10 cellular contexts compared by ENCODE assay signal in genomic region chr5:138461343-138462125, GRCh38. TPM values are rescaled to one million over a fixed set of nuclear protein-coding genes. Genes with fewer than 3 reads are reported as not detected.
DNase-seq lines count a peak whose midpoint lies in the region; ATAC-seq and TF ChIP-seq lines count a peak whose summit lies in the region.
"Had no signal": no experiment of that assay in that cellular context is flagged by ENCODE, and none has a peak within 500 bp of the region (broad histone marks: within the 10 kb centered on the region; RNA-seq: fewer than 3 reads in every experiment).

No MANE protein-coding gene starts in this region.

- no peak overlapping the region for H3K4me3 ChIP-seq in fibroblast of villous mesenchyme (ENCODE audit: low read depth, low read length)

- no peak for TF ChIP-seq CTCF in WTC11 (IDR thresholded peaks at IDR 0.05)
- TF ChIP-seq CTCF in fibroblast of villous mesenchyme (IDR thresholded peaks at IDR 0.05; ENCODE audit: insufficient read depth, low read depth, low read length): no peak

- peaks cover 49% of the 10 kb centered on the region for H3K4me1 Mint-ChIP-seq in activated CD4-positive, alpha-beta T cell treated with anti-CD3 and anti-CD28 coated beads for 36 hours
- H3K4me1 Mint-ChIP-seq in WTC11: peaks cover 10% of the 10 kb centered on the region
- H3K4me1 Mint-ChIP-seq in stimulated activated effector memory CD8-positive, alpha-beta T cell treated with anti-CD3 and anti-CD28 coated beads, Interleukin-12 subunit alpha, Interleukin-12 subunit beta, amount 100 ng/mL, for 72 hours: peaks cover 49% of the 10 kb centered on the region

- H3K36me3 Mint-ChIP-seq in activated CD4-positive, alpha-beta T cell treated with anti-CD3 and anti-CD28 coated beads for 36 hours (ENCODE audit: low read depth): peaks cover 7% of the 10 kb centered on the region
- peaks cover 2% of the 10 kb centered on the region for H3K36me3 Mint-ChIP-seq in WTC11
- peaks cover 36% of the 10 kb centered on the region for H3K36me3 Mint-ChIP-seq in stimulated activated effector memory CD8-positive, alpha-beta T cell treated with anti-CD3 and anti-CD28 coated beads, Interleukin-12 subunit alpha, Interleukin-12 subunit beta, amount 100 ng/mL, for 72 hours

- no peak overlapping the region for H3K4me3 Mint-ChIP-seq in activated CD4-positive, alpha-beta T cell treated with anti-CD3 and anti-CD28 coated beads for 36 hours
- H3K4me3 Mint-ChIP-seq in WTC11: no peak overlapping the region
- no peak overlapping the region for H3K4me3 Mint-ChIP-seq in stimulated activated effector memory CD8-positive, alpha-beta T cell treated with anti-CD3 and anti-CD28 coated beads, Interleukin-12 subunit alpha, Interleukin-12 subunit beta, amount 100 ng/mL, for 72 hours

- POLR2A ChIA-PET in activated CD4-positive, alpha-beta T cell treated with anti-CD3 and anti-CD28 coated beads for 36 hours (lab: Charles Lee): interaction anchor here (0.6 kb wide), 1 partner anchor 86 kb away, joined by 3 read pairs; no protein-coding TSS in a partner anchor
- POLR2A ChIA-PET in WTC11 (lab: Charles Lee): interaction anchor here (1.0 kb wide), 1 partner anchor 11 kb away, joined by 7 read pairs; no protein-coding TSS in a partner anchor

- no peak for DNase-seq in activated CD4-positive, alpha-beta T cell treated with anti-CD3 and anti-CD28 coated beads for 36 hours
- DNase-seq in activated CD4-positive, alpha-beta T cell treated with anti-CD3 and anti-CD28 coated beads, Interleukin-2, amount 50 U/mL, for 48 hours: no peak
- no peak for DNase-seq in WTC11 (ENCODE audit: low spot score)
- DNase-seq in fibroblast of villous mesenchyme (ENCODE audit: low read depth): peak; percentile 71
- no peak for DNase-seq in stimulated activated effector memory CD8-positive, alpha-beta T cell treated with anti-CD3 and anti-CD28 coated beads, Interleukin-12 subunit alpha, Interleukin-12 subunit beta, amount 100 ng/mL, for 72 hours (ENCODE audit: low spot score in 2 of 2)
- no peak for DNase-seq in SKM-1 (lab: John Stamatoyannopoulos, UW; ENCODE audit: unreplicated experiment)
- DNase-seq: SHP77; stimulated activated CD4-positive, alpha-beta T cell treated with anti-CD3 and anti-CD28 coated beads, Interleukin-1b, Interleukin-23, amount 100 ng/mL, for 48 hours had no signal

- H3K27ac Mint-ChIP-seq in activated CD4-positive, alpha-beta T cell treated with anti-CD3 and anti-CD28 coated beads for 36 hours: peak overlapping the region; percentile 61
- H3K27ac Mint-ChIP-seq in WTC11: no peak overlapping the region
- H3K27ac Mint-ChIP-seq in stimulated activated effector memory CD8-positive, alpha-beta T cell treated with anti-CD3 and anti-CD28 coated beads, Interleukin-12 subunit alpha, Interleukin-12 subunit beta, amount 100 ng/mL, for 72 hours: peak overlapping the region; percentile 100

- CTCF ChIA-PET in activated CD4-positive, alpha-beta T cell treated with anti-CD3 and anti-CD28 coated beads for 36 hours (lab: Charles Lee): interaction anchor here (0.8 to 3.0 kb wide), 4 partner anchors 35 to 129 kb away, joined by 3 to 14 read pairs (median 4); partner anchors contain the start of gene ETF1
- CTCF ChIA-PET in WTC11 (lab: Charles Lee): interaction anchor here (9.8 to 13.9 kb wide), 2 partner anchors 11 to 40 kb away, joined by 106 to 254 read pairs; no protein-coding TSS in a partner anchor

- intact Hi-C loops in activated CD4-positive, alpha-beta T cell treated with anti-CD3 and anti-CD28 coated beads for 36 hours (cut with DNase I, micrococcal nuclease): loop anchor here (10.0 kb wide), 3 partner anchors 733 to 1103 kb away; partner anchors contain the start of genes SIL1 (in 1 of the 2) and UBE2D2 (in 1 of the 2)

- H3K9me3 Mint-ChIP-seq in activated CD4-positive, alpha-beta T cell treated with anti-CD3 and anti-CD28 coated beads for 36 hours (ENCODE audit: low read depth): no peaks in the 10 kb centered on the region
- no peaks in the 10 kb centered on the region for H3K9me3 Mint-ChIP-seq in WTC11
- H3K9me3 Mint-ChIP-seq in stimulated activated effector memory CD8-positive, alpha-beta T cell treated with anti-CD3 and anti-CD28 coated beads, Interleukin-12 subunit alpha, Interleukin-12 subunit beta, amount 100 ng/mL, for 72 hours: no peaks in the 10 kb centered on the region

- no peak for ATAC-seq in activated CD4-positive, alpha-beta T cell treated with anti-CD3 and anti-CD28 coated beads for 36 hours
- no peak for ATAC-seq in WTC11
- ATAC-seq in stimulated activated effector memory CD8-positive, alpha-beta T cell treated with anti-CD3 and anti-CD28 coated beads, Interleukin-12 subunit alpha, Interleukin-12 subunit beta, amount 100 ng/mL, for 72 hours: no peak
- ATAC-seq in GM18502 (IDR thresholded peaks at IDR 0.05; ENCODE audit: poor library complexity, unreplicated experiment): no peak
- ATAC-seq in HG03135 (IDR thresholded peaks at IDR 0.05; ENCODE audit: unreplicated experiment): no peak

- no peaks in the 10 kb centered on the region for H3K27me3 Mint-ChIP-seq in activated CD4-positive, alpha-beta T cell treated with anti-CD3 and anti-CD28 coated beads for 36 hours
- peaks cover 11% of the 10 kb centered on the region for H3K27me3 Mint-ChIP-seq in WTC11 (ENCODE audit: low read depth)

TF ChIP-seq in WTC11, 78 proteins besides CTCF, POLR2A, EP300 and RAD21:
- TF ChIP-seq ESRRA (CRISPR knock-in tag; IDR thresholded peaks at IDR 0.05; ENCODE audit: borderline replicate concordance) (no peak), ZNF671 (CRISPR knock-in tag; IDR thresholded peaks at IDR 0.05) (no peak), USF1 (CRISPR knock-in tag; IDR thresholded peaks at IDR 0.05) (peak; percentile 42; the same call in 1 of the 2 replicates), USF2 (CRISPR knock-in tag; IDR thresholded peaks at IDR 0.05) (peak; percentile 71), ZBTB21 (CRISPR knock-in tag; IDR thresholded peaks at IDR 0.05; ENCODE audit: borderline replicate concordance) (no peak)

RNA-seq across cellular contexts. Expression of gene EGR1, which starts 3.7 kb away (rescaled TPM):
- 10 to 100 TPM; 45.3 to 48.8 TPM for total RNA-seq in activated CD4-positive, alpha-beta T cell treated with anti-CD3 and anti-CD28 coated beads for 36 hours
- total RNA-seq in WTC11 (2021) (15.7 to 30.0 TPM (median 28.5 TPM) in 3 replicates), fibroblast of villous mesenchyme (3.5 and 6.1 TPM in 2 replicates)

RNA-seq across cellular contexts. Expression of gene REEP2, which starts 22.7 kb away (rescaled TPM):
- total RNA-seq in activated CD4-positive, alpha-beta T cell treated with anti-CD3 and anti-CD28 coated beads for 36 hours: 1 to 10 TPM; 4.0 to 5.6 TPM
- total RNA-seq in WTC11 (2021): 47.7 to 51.1 TPM (median 50.9 TPM) in 3 replicates
- total RNA-seq in fibroblast of villous mesenchyme: 13.0 and 16.4 TPM in 2 replicates
